Comparison of ENCODE assay signal across 8 cellular contexts in genomic region chr2:178891265-178891958, GRCh38.
DNase-seq lines count a peak whose midpoint lies in the region; ATAC-seq lines count a peak whose summit lies in the region.

No MANE protein-coding gene starts in this region.

- in situ Hi-C loops in SK-MEL-5 (cut with HindIII; ENCODE audit: low pct_unique_long_range_greater_than_20kb, low sequenced_read_pairs) = no loop called here

- no peaks in the 10 kb centered on the region for H3K36me3 Mint-ChIP-seq in stimulated activated memory B cell treated with anti-CD40 and anti-IgM and Interleukin-4, amounts not matched to agents 10 μg/mL and 1 μg/mL and 100 μg/mL, for 72 hours

- no peaks in the 10 kb centered on the region for H3K4me1 Mint-ChIP-seq in stimulated activated memory B cell treated with anti-CD40 and anti-IgM and Interleukin-4, amounts not matched to agents 10 μg/mL and 1 μg/mL and 100 μg/mL, for 72 hours

- H3K9me3 Mint-ChIP-seq in stimulated activated memory B cell treated with anti-CD40 and anti-IgM and Interleukin-4, amounts not matched to agents 10 μg/mL and 1 μg/mL and 100 μg/mL, for 72 hours = no peaks in the 10 kb centered on the region

- H3K27ac Mint-ChIP-seq in stimulated activated memory B cell treated with anti-CD40 and anti-IgM and Interleukin-4, amounts not matched to agents 10 μg/mL and 1 μg/mL and 100 μg/mL, for 72 hours = no peak overlapping the region

- no peak overlapping the region for H3K4me3 Mint-ChIP-seq in stimulated activated memory B cell treated with anti-CD40 and anti-IgM and Interleukin-4, amounts not matched to agents 10 μg/mL and 1 μg/mL and 100 μg/mL, for 72 hours

- ATAC-seq in GM21576 (IDR thresholded peaks at IDR 0.05; ENCODE audit: unreplicated experiment) = peak; percentile 94
- peak; percentile 84 for ATAC-seq in Right ventricle myocardium superior (ENCODE audit: poor library complexity)
- ATAC-seq in stimulated activated memory B cell treated with anti-CD40 and anti-IgM and Interleukin-4, amounts not matched to agents 10 μg/mL and 1 μg/mL and 100 μg/mL, for 72 hours = no peak

- no peaks in the 10 kb centered on the region for H3K27me3 Mint-ChIP-seq in stimulated activated memory B cell treated with anti-CD40 and anti-IgM and Interleukin-4, amounts not matched to agents 10 μg/mL and 1 μg/mL and 100 μg/mL, for 72 hours

- intact Hi-C loops in Right ventricle myocardium superior (cut with DNase I) = no loop called here

- peak; percentile 63 for DNase-seq in EL
- DNase-seq in Kasumi-1 (lab: John Stamatoyannopoulos, UW) = peak; percentile 72 to 90
- peak; percentile 71 for DNase-seq in SK-MEL-5 (ENCODE audit: low read depth, low spot score)
- peak; percentile 55 for DNase-seq in activated naive CD4-positive, alpha-beta T cell treated with anti-CD3 and anti-CD28 coated beads, Interleukin-2, amount 50 U/mL, for 16 hours
- no peak for DNase-seq in Right ventricle myocardium superior
- DNase-seq in renal cortical epithelial cell (ENCODE audit: low read depth) = peak; percentile 74
